13 cellular contexts compared by ENCODE assay signal in genomic region chr21:28737671-28738279, GRCh38.
DNase-seq lines count a peak whose midpoint lies in the region; ATAC-seq and TF ChIP-seq lines count a peak whose summit lies in the region.
"Had no signal": no experiment of that assay in that cellular context is flagged by ENCODE, and none has a peak within 500 bp of the region (broad histone marks: within the 10 kb centered on the region; RNA-seq: fewer than 3 reads in every experiment).

No MANE protein-coding gene starts in this region.

- no TSS peak for BruUV-seq in MCF 10A (replicated peaks; lab: Mats Ljungman, UMichigan)

- H3K27ac Mint-ChIP-seq in MCF 10A (ENCODE audit: low read depth, unreplicated experiment), result no peak overlapping the region
- H3K27ac Mint-ChIP-seq in stimulated activated effector memory CD8-positive, alpha-beta T cell treated with anti-CD3 and anti-CD28 coated beads, Interleukin-12 subunit alpha, Interleukin-12 subunit beta, amount 100 ng/mL, for 72 hours, result peak overlapping the region; percentile 37
- H3K27ac Mint-ChIP-seq: activated naive CD4-positive, alpha-beta T cell treated with anti-CD3 and anti-CD28 coated beads, Interleukin-2, amount 50 U/mL, for 72 hours had no signal

- CTCF ChIA-PET in MCF 10A (lab: Yijun Ruan, JAX), result interaction anchor here (0.5 to 4.4 kb wide), 9 partner anchors 8 to 1095 kb away, joined by 3 to 40 read pairs (median 4); no protein-coding TSS in a partner anchor
- CTCF ChIA-PET in RWPE1 (lab: Yijun Ruan, JAX), result interaction anchor here (0.6 kb wide), 2 partner anchors 339 to 526 kb away, joined by 3 read pairs; no protein-coding TSS in a partner anchor

- H3K27ac ChIP-seq in breast epithelium (no peak overlapping the region), RWPE1 (no peak overlapping the region)
- H3K27ac ChIP-seq: upper lobe of left lung had no signal

- no peak overlapping the region for H3K4me3 ChIP-seq in breast epithelium
- H3K4me3 ChIP-seq: upper lobe of left lung had no signal

- H3K36me3 Mint-ChIP-seq in MCF 10A (ENCODE audit: insufficient read depth, unreplicated experiment), result no peaks in the 10 kb centered on the region
- no peaks in the 10 kb centered on the region for H3K36me3 Mint-ChIP-seq in stimulated activated effector memory CD8-positive, alpha-beta T cell treated with anti-CD3 and anti-CD28 coated beads, Interleukin-12 subunit alpha, Interleukin-12 subunit beta, amount 100 ng/mL, for 72 hours
- H3K36me3 Mint-ChIP-seq: activated naive CD4-positive, alpha-beta T cell treated with anti-CD3 and anti-CD28 coated beads, Interleukin-2, amount 50 U/mL, for 72 hours had no signal

- H3K27me3 Mint-ChIP-seq in MCF 10A (ENCODE audit: insufficient read depth, unreplicated experiment), result no peaks in the 10 kb centered on the region

- peak; percentile 30 for DNase-seq in MCF 10A (ENCODE audit: unreplicated experiment)
- no peak for DNase-seq in breast epithelium (ENCODE audit: low spot score in 2 of 2)
- peak; percentile 20 for DNase-seq in RWPE1 (ENCODE audit: low spot score)
- DNase-seq in glomerular visceral epithelial cell (ENCODE audit: extremely low spot score), result peak; percentile 48
- DNase-seq in stimulated activated effector memory CD8-positive, alpha-beta T cell treated with anti-CD3 and anti-CD28 coated beads, Interleukin-12 subunit alpha, Interleukin-12 subunit beta, amount 100 ng/mL, for 72 hours (ENCODE audit: low spot score in 2 of 2), result no peak
- no peak for DNase-seq in pons (ENCODE audit: low spot score)
- no peak for DNase-seq in HK-2 (ENCODE audit: unreplicated experiment)
- no peak for DNase-seq in effector CD8-positive, alpha-beta T cell (lab: John Stamatoyannopoulos, UW)
- DNase-seq: activated CD8-positive, alpha-beta memory T cell treated with anti-CD3 and anti-CD28 coated beads for 24 hours; hypothalamus; NCI-H1048; upper lobe of left lung had no signal

- no peak overlapping the region for H3K4me3 Mint-ChIP-seq in MCF 10A (ENCODE audit: unreplicated experiment)
- H3K4me3 Mint-ChIP-seq in stimulated activated effector memory CD8-positive, alpha-beta T cell treated with anti-CD3 and anti-CD28 coated beads, Interleukin-12 subunit alpha, Interleukin-12 subunit beta, amount 100 ng/mL, for 72 hours, result no peak overlapping the region

- no peaks in the 10 kb centered on the region for H3K27me3 ChIP-seq in breast epithelium
- H3K27me3 ChIP-seq: upper lobe of left lung had no signal

- POLR2A ChIA-PET in MCF 10A (lab: Yijun Ruan, JAX) (interaction anchor here (0.6 kb wide), 1 partner anchor 347 kb away, joined by 4 read pairs; no protein-coding TSS in a partner anchor), RWPE1 (lab: Yijun Ruan, JAX; ENCODE audit: low non-redundant PET) (no interaction called here)

- H3K4me1 Mint-ChIP-seq in MCF 10A (ENCODE audit: insufficient read depth, unreplicated experiment), result peaks cover 6% of the 10 kb centered on the region
- peaks cover 25% of the 10 kb centered on the region for H3K4me1 Mint-ChIP-seq in stimulated activated effector memory CD8-positive, alpha-beta T cell treated with anti-CD3 and anti-CD28 coated beads, Interleukin-12 subunit alpha, Interleukin-12 subunit beta, amount 100 ng/mL, for 72 hours

- H3K36me3 ChIP-seq in breast epithelium, result no peaks in the 10 kb centered on the region
- H3K36me3 ChIP-seq: upper lobe of left lung had no signal

- intact Hi-C loops in MCF 10A (cut with micrococcal nuclease), result no loop called here
- intact Hi-C loops in breast epithelium (cut with DNase I; ENCODE audit: low total_unique reads), result no loop called here

- H3K9me3 ChIP-seq in breast epithelium, result peaks cover 0 to 4% of the 10 kb centered on the region in 2 donors
- H3K9me3 ChIP-seq: upper lobe of left lung had no signal

- H3K4me1 ChIP-seq in breast epithelium, result no peaks in the 10 kb centered on the region

- no peak for ATAC-seq in stimulated activated effector memory CD8-positive, alpha-beta T cell treated with anti-CD3 and anti-CD28 coated beads, Interleukin-12 subunit alpha, Interleukin-12 subunit beta, amount 100 ng/mL, for 72 hours

- TF ChIP-seq CTCF in MCF 10A (IDR thresholded peaks at IDR 0.05; ENCODE audit: unreplicated experiment) (no peak), breast epithelium (IDR thresholded peaks at IDR 0.05) (no peak), RWPE1 (conservative IDR thresholded peaks at IDR 0.05; ENCODE audit: low read depth) (no peak)

- no peak for TF ChIP-seq POLR2A in breast epithelium (IDR thresholded peaks at IDR 0.05)

- H3K9me3 Mint-ChIP-seq in MCF 10A (ENCODE audit: unreplicated experiment), result no peaks in the 10 kb centered on the region
- H3K9me3 Mint-ChIP-seq in stimulated activated effector memory CD8-positive, alpha-beta T cell treated with anti-CD3 and anti-CD28 coated beads, Interleukin-12 subunit alpha, Interleukin-12 subunit beta, amount 100 ng/mL, for 72 hours, result no peaks in the 10 kb centered on the region
- H3K9me3 Mint-ChIP-seq: activated naive CD4-positive, alpha-beta T cell treated with anti-CD3 and anti-CD28 coated beads, Interleukin-2, amount 50 U/mL, for 72 hours had no signal

Comparison
In these comparisons a context has a peak if more than half of its experiments do, and no peak if none do; other contexts are left out.
1. DNase-seq: peak in MCF 10A (single experiment), RWPE1 (single experiment) and glomerular visceral epithelial cell (single experiment); none in breast epithelium (0 of 2), stimulated activated effector memory CD8-positive, alpha-beta T cell treated with anti-CD3 and anti-CD28 coated beads, Interleukin-12 subunit alpha, Interleukin-12 subunit beta, amount 100 ng/mL, for 72 hours (0 of 2), pons (single experiment), HK-2 (single experiment) and effector CD8-positive, alpha-beta T cell (single experiment).